In the genomic region with DNA sequence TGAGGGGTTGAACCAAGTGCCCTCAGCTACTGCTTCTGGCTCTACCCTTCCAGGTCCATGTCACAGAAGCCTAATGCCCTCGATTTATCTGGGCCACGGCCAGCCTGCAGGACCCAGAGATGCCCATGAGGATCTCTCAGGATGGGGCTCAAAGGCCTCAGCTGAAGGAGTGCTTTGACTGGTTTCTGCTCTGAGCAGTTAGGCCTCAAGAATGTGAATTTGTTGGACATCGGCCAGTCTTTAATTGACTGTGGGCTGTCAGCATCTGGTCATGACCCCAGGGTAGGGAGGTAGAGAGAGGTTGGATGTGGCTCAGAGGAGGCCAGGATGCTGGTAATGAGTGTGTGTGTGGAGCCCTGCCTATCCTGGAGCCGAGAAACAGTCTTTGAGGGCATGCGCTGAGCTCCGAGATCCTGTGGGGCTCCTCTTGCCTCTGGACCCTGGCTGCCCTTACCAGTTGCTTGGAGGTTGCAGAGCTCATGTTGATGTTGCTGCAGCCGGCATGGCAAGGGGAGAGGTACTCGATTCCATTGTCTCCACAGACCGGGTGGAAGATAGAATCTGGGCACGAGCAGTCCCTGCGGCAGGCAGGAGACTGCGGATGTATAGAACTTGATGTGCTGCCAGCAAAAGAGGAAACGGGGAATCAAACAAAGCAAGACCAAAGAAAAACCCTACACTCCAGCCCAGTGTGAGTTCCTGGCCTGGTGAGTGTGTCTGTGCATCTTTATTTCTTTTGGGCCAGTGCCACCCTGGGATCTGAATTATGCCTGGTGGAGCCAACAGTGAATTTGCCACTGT, we compare ENCODE assay signal across 9 cellular contexts. TPM values are rescaled to one million over a fixed set of nuclear protein-coding genes. Genes with fewer than 3 reads are reported as not detected.
DNase-seq lines count a peak whose midpoint lies in the region; ATAC-seq and TF ChIP-seq lines count a peak whose summit lies in the region.
"Had no signal": no experiment of that assay in that cellular context is flagged by ENCODE, and none has a peak within 500 bp of the region (broad histone marks: within the 10 kb centered on the region; RNA-seq: fewer than 3 reads in every experiment).

No MANE protein-coding gene starts in this region.

- no peaks in the 10 kb centered on the region for H3K79me2 ChIP-seq in smooth muscle cell (ENCODE audit: low read depth)

- no peaks in the 10 kb centered on the region for H3K27me3 ChIP-seq in smooth muscle cell (ENCODE audit: low read depth)

- peak overlapping the region; percentile 4 for H3K4me2 ChIP-seq in smooth muscle cell

- peaks cover 3% of the 10 kb centered on the region for H3F3A ChIP-seq in smooth muscle cell (ENCODE audit: low read depth)

- no peak overlapping the region for H3K27ac ChIP-seq in smooth muscle cell (ENCODE audit: low read depth)

- H3K9me3 ChIP-seq in smooth muscle cell (replicated peaks; ENCODE audit: low read depth): no peaks in the 10 kb centered on the region

- no peaks in the 10 kb centered on the region for H3K36me3 ChIP-seq in smooth muscle cell (ENCODE audit: low read depth)

- H3K4me1 ChIP-seq in smooth muscle cell (ENCODE audit: low read depth): no peaks in the 10 kb centered on the region

- H2AFZ ChIP-seq in smooth muscle cell (ENCODE audit: low read depth): no peak overlapping the region

- H4K20me1 ChIP-seq in smooth muscle cell (ENCODE audit: low read depth): no peaks in the 10 kb centered on the region

- TF ChIP-seq CTCF in smooth muscle cell (IDR thresholded peaks at IDR 0.05; ENCODE audit: borderline replicate concordance, insufficient read depth, poor library complexity, severe bottlenecking): no peak

- intact Hi-C loops in Right ventricle myocardium superior (cut with DNase I): no loop called here

- 93% methylated on average over 13 of the region's 13 CpGs for WGBS in smooth muscle cell (ENCODE audit: low lambda C conversion rate)

- ATAC-seq in Right ventricle myocardium superior (ENCODE audit: poor library complexity) (peak; percentile 32), GM18868 (IDR thresholded peaks at IDR 0.05; ENCODE audit: unreplicated experiment) (no peak)
- ATAC-seq: natural killer cell treated with Interleukin-12 subunit alpha and Interleukin-12 subunit beta and Interleukin-15 and Interleukin-18, amount 100 ng/mL, for 72 hours had no signal

- no peak overlapping the region for H3K9ac ChIP-seq in smooth muscle cell (ENCODE audit: low read depth)

- H3K4me3 ChIP-seq in smooth muscle cell: no peak overlapping the region

- DNase-seq in HK-2 (ENCODE audit: unreplicated experiment) (peak; percentile 71), UCSD-AML1 (lab: John Stamatoyannopoulos, UW; ENCODE audit: unreplicated experiment) (peak; percentile 53), Right ventricle myocardium superior (peak; percentile 56), smooth muscle cell (lab: John Stamatoyannopoulos, UW; ENCODE audit: unreplicated experiment) (no peak), SK-N-DZ (ENCODE audit: low spot score) (no peak), NCI-H524 (lab: John Stamatoyannopoulos, UW) (no peak), activated T-cell treated with anti-CD3 and anti-CD28 coated beads for 4 hours (no peak)

RNA-seq across cellular contexts. Expression of gene RAB6B, which starts 49.2 kb away (rescaled TPM):
- total RNA-seq in Right ventricle myocardium superior (48.5 TPM), smooth muscle cell (1.6 and 2.0 TPM in 2 replicates)
- polyA plus RNA-seq in smooth muscle cell: 1.2 and 2.2 TPM in 2 replicates
- polyA plus RNA-seq in SK-N-DZ (2014; cell fraction: cytosol; rRNA removed): 11.6 and 13.3 TPM in 2 replicates
- 18.2 and 19.8 TPM in 2 replicates for polyA plus RNA-seq in SK-N-DZ (2014; cell fraction: nucleus; rRNA removed)

Comparison
In these comparisons a context has a peak if more than half of its experiments do, and no peak if none do; other contexts are left out.
1. DNase-seq: peak in HK-2 (single experiment), UCSD-AML1 (single experiment) and Right ventricle myocardium superior (single experiment); none in smooth muscle cell (single experiment), SK-N-DZ (single experiment), NCI-H524 (0 of 2) and activated T-cell treated with anti-CD3 and anti-CD28 coated beads for 4 hours (single experiment).
2. RNA of gene RAB6B, which starts 49.2 kb away (total RNA-seq): 48.5 TPM in Right ventricle myocardium superior (single experiment); 1.6 to 2.0 TPM in smooth muscle cell; every median in the first group is over 10 times any median in the second.